In genomic region chr10:123139165-123139520, GRCh38 we compare ENCODE assay signal across 1 cellular context.
TF ChIP-seq lines count a peak whose summit lies in the region.

No MANE protein-coding gene starts in this region.

TF ChIP-seq in GM12878, 131 proteins besides CTCF, POLR2A, EP300 and RAD21:
- no peak for TF ChIP-seq STAT1 (conservative IDR thresholded peaks at IDR 0.05)
- TF ChIP-seq CHD2 (IDR thresholded peaks at IDR 0.05; ENCODE audit: borderline replicate concordance, low read depth, low read length) = no peak
- no peak for TF ChIP-seq ZBTB33 (IDR thresholded peaks at IDR 0.05)
- TF ChIP-seq MXI1 (IDR thresholded peaks at IDR 0.05; ENCODE audit: low read depth, low read length) = no peak
- no peak for TF ChIP-seq KAT2A (conservative IDR thresholded peaks at IDR 0.05; ENCODE audit: control insufficient read depth, low read depth, low read length)
- no peak for TF ChIP-seq BCL3 (IDR thresholded peaks at IDR 0.05; ENCODE audit: borderline replicate concordance, insufficient read depth, low read depth, low read length, poor library complexity, severe bottlenecking)
- no peak for TF ChIP-seq IKZF1 (conservative IDR thresholded peaks at IDR 0.05)
- TF ChIP-seq ATF2 (IDR thresholded peaks at IDR 0.05; ENCODE audit: low read length) = no peak
- TF ChIP-seq NFIC (IDR thresholded peaks at IDR 0.05; ENCODE audit: low read depth, low read length) = no peak
- no peak for TF ChIP-seq USF1 (IDR thresholded peaks at IDR 0.05; ENCODE audit: borderline replicate concordance, extremely low read length, insufficient read depth, low read depth, low read length)
- no peak for TF ChIP-seq POLR2AphosphoS2 (IDR thresholded peaks at IDR 0.05; ENCODE audit: low read depth, low read length)
- TF ChIP-seq SMAD5 (IDR thresholded peaks at IDR 0.05; ENCODE audit: low read depth) = no peak
- no peak for TF ChIP-seq ZNF592 (IDR thresholded peaks at IDR 0.05)
- TF ChIP-seq EZH2 (IDR thresholded peaks at IDR 0.05; ENCODE audit: borderline replicate concordance, control insufficient read depth, low read depth, low read length) = no peak
- TF ChIP-seq E2F4 (IDR thresholded peaks at IDR 0.05; ENCODE audit: low read depth, low read length) = no peak
- no peak for TF ChIP-seq ZNF687 (IDR thresholded peaks at IDR 0.05)
- no peak for TF ChIP-seq ZBTB11 (CRISPR knock-in tag; IDR thresholded peaks at IDR 0.05)
- no peak for TF ChIP-seq PAX8 (IDR thresholded peaks at IDR 0.05)
- no peak for TF ChIP-seq IRF5 (IDR thresholded peaks at IDR 0.05; ENCODE audit: borderline replicate concordance)
